In the genomic region with DNA sequence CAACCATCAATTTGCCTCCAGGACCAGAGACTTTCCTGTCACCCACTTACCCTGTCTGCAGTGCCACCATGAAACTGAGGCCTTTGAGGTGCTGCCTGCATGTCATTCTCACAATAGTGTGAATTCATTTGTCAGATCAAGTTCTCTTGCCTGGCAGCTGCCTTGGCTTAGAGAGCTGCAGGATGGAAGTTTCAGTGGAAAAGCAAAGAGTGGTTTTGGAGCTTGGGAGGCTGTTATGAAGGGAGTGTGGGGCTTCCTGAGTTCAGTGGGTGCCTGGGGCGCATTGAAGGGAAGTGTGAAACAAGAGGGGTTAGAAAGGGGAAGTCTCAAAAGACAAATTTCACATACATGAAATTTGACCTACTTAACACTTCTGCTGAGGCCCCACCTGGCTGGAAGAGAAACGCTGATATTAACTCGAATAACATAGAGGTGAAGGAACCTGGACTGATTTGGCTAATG, we compare ENCODE assay signal across 9 cellular contexts. TPM values are rescaled to one million over a fixed set of nuclear protein-coding genes. Genes with fewer than 3 reads are reported as not detected.
DNase-seq lines count a peak whose midpoint lies in the region; ATAC-seq and TF ChIP-seq lines count a peak whose summit lies in the region.
"Had no signal": no experiment of that assay in that cellular context is flagged by ENCODE, and none has a peak within 500 bp of the region (broad histone marks: within the 10 kb centered on the region; RNA-seq: fewer than 3 reads in every experiment).

No MANE protein-coding gene starts in this region.

- peak overlapping the region; percentile 32 for H3K27ac ChIP-seq in OCI-LY3 (ENCODE audit: low read length)
- peak overlapping the region; percentile 95 for H3K27ac ChIP-seq in naive thymus-derived CD4-positive, alpha-beta T cell (ENCODE audit: low read depth, low read length)
- H3K27ac ChIP-seq: right atrium auricular region had no signal

- no peaks in the 10 kb centered on the region for H3K9me3 Mint-ChIP-seq in naive thymus-derived CD4-positive, alpha-beta T cell
- H3K9me3 Mint-ChIP-seq: brain had no signal

- peak in 1 of 9 donors; percentile 22 for DNase-seq in naive thymus-derived CD4-positive, alpha-beta T cell
- DNase-seq in retina = no peak
- no peak for DNase-seq in AG08396 (ENCODE audit: low spot score)

- H3K36me3 Mint-ChIP-seq in naive thymus-derived CD4-positive, alpha-beta T cell = no peaks in the 10 kb centered on the region
- H3K36me3 Mint-ChIP-seq: brain had no signal

- peak overlapping the region; percentile 28 for H3K4me3 ChIP-seq in OCI-LY3 (ENCODE audit: low read length)
- peak overlapping the region; percentile 15 for H3K4me3 ChIP-seq in naive thymus-derived CD4-positive, alpha-beta T cell (ENCODE audit: low read length)
- H3K4me3 ChIP-seq: right atrium auricular region had no signal

- peaks cover 38% of the 10 kb centered on the region for H3K27me3 ChIP-seq in OCI-LY3 (ENCODE audit: low read depth, low read length)
- no peaks in the 10 kb centered on the region for H3K27me3 ChIP-seq in naive thymus-derived CD4-positive, alpha-beta T cell (ENCODE audit: control insufficient read depth in 2 of 2, insufficient read depth in 2 of 2, low read length in 2 of 2)
- H3K27me3 ChIP-seq: right atrium auricular region had no signal

- H3K9ac ChIP-seq in OCI-LY3 (ENCODE audit: low read length) = peak overlapping the region; percentile 8; the same call in 1 of the 2 replicates

- peak overlapping the region; percentile 8 to 97 (median 80) for H3K4me3 Mint-ChIP-seq in naive thymus-derived CD4-positive, alpha-beta T cell
- H3K4me3 Mint-ChIP-seq: brain had no signal

- H3K4me1 Mint-ChIP-seq in naive thymus-derived CD4-positive, alpha-beta T cell = peaks cover 49 to 76% (median 67%) of the 10 kb centered on the region in 7 donors

- no peak for TF ChIP-seq CTCF in OCI-LY3 (IDR thresholded peaks at IDR 0.05; ENCODE audit: low read depth, low read length)

- H3K4me2 ChIP-seq in OCI-LY3 (ENCODE audit: low read length) = peak overlapping the region; percentile 81

- no peaks in the 10 kb centered on the region for H3K79me2 ChIP-seq in OCI-LY3 (ENCODE audit: low read length)

- no peak overlapping the region for H2AFZ ChIP-seq in OCI-LY3 (ENCODE audit: low read depth, low read length)

- H3K36me3 ChIP-seq in OCI-LY3 (replicated peaks; ENCODE audit: low read depth, low read length) = no peaks in the 10 kb centered on the region
- H3K36me3 ChIP-seq in naive thymus-derived CD4-positive, alpha-beta T cell (ENCODE audit: control insufficient read depth in 2 of 3, insufficient read depth in 3 of 3, low read length in 3 of 3) = no peaks in the 10 kb centered on the region
- H3K36me3 ChIP-seq: right atrium auricular region had no signal

- H3K4me1 ChIP-seq in OCI-LY3 (ENCODE audit: low read length) = peaks cover 57% of the 10 kb centered on the region
- peaks cover 53 to 65% of the 10 kb centered on the region in 2 donors for H3K4me1 ChIP-seq in naive thymus-derived CD4-positive, alpha-beta T cell (ENCODE audit: control insufficient read depth in 2 of 2, insufficient read depth in 2 of 2, low read length in 2 of 2)

- CTCF ChIA-PET in naive thymus-derived CD4-positive, alpha-beta T cell (lab: Charles Lee) = interaction anchor here (1.2 to 22.8 kb wide), 5 partner anchors 10 to 59 kb away, joined by 3 to 220 read pairs (median 6); no protein-coding TSS in a partner anchor

- no peaks in the 10 kb centered on the region for H3K9me3 ChIP-seq in OCI-LY3 (ENCODE audit: insufficient read depth, low read length)
- H3K9me3 ChIP-seq in naive thymus-derived CD4-positive, alpha-beta T cell (ENCODE audit: control insufficient read depth in 2 of 3, low read length in 3 of 3) = no peaks in the 10 kb centered on the region
- H3K9me3 ChIP-seq: right atrium auricular region had no signal

- no peaks in the 10 kb centered on the region for H3K27me3 Mint-ChIP-seq in naive thymus-derived CD4-positive, alpha-beta T cell

- H3K27ac Mint-ChIP-seq in naive thymus-derived CD4-positive, alpha-beta T cell = peak overlapping the region; percentile 95 to 100 (median 100)

- POLR2A ChIA-PET in naive thymus-derived CD4-positive, alpha-beta T cell (lab: Charles Lee) = interaction anchor here (0.6 to 29.5 kb wide), 7 partner anchors 11 to 251 kb away, joined by 3 to 901 read pairs (median 35); a partner anchor contains a TSS

- intact Hi-C loops in naive thymus-derived CD4-positive, alpha-beta T cell (cut with micrococcal nuclease) = loop anchor here in 1 of 2 donors (1.0 kb wide), 1 partner anchor 9 kb away; no protein-coding TSS in a partner anchor

- ATAC-seq in GM18867 (IDR thresholded peaks at IDR 0.05; ENCODE audit: unreplicated experiment) (peak; percentile 65), GM21786 (IDR thresholded peaks at IDR 0.05; ENCODE audit: unreplicated experiment) (peak; percentile 50), GM21360 (IDR thresholded peaks at IDR 0.05; ENCODE audit: unreplicated experiment) (no peak)
- ATAC-seq in naive thymus-derived CD4-positive, alpha-beta T cell = peak; percentile 28

- no peaks in the 10 kb centered on the region for H4K20me1 ChIP-seq in OCI-LY3 (ENCODE audit: insufficient read depth, low read length)

RNA-seq across cellular contexts. Expression of a gene that starts 7.9 kb away (rescaled TPM):
- 100 to 1,000 TPM; 146 to 517 (median 192) TPM for total RNA-seq in naive thymus-derived CD4-positive, alpha-beta T cell
- 100 to 1,000 TPM; 269 to 292 TPM for polyA plus RNA-seq in naive thymus-derived CD4-positive, alpha-beta T cell
